ENCODE assay signal across 19 cellular contexts in the genomic region with DNA sequence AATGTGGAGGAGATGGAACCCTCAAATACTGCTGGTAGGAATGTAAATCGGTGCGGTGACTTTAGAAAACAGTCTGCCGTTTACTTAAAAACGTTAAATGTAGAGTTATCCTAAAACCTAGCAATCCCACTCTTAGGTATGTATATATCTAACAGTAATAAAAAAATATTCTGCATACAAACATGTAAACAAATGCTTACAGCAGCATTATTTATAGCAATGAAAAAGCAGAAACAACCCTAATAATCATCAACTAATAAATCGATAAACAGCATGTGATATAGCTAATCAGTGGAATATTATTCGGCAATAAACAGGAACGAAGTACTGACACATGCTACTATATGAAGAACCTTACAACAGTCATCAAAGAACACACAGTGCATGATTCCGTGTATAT.
A peak's percentile ranks its signal among the peaks of the same experiment; 100 is the strongest.
DNase-seq lines count a peak whose midpoint lies in the region; ATAC-seq, FAIRE-seq and TF ChIP-seq lines count a peak whose summit lies in the region.
"Had no signal": no experiment of that assay in that cellular context is flagged by ENCODE, and none has a peak within 500 bp of the region (broad histone marks: within the 10 kb centered on the region; RNA-seq: fewer than 3 reads in every experiment).

No MANE protein-coding gene starts in this region.

- dilution Hi-C loops in IMR-90 (cut with HindIII; ENCODE audit: low sequenced_read_pairs, unreplicated experiment) = no loop called here

- no peak overlapping the region for H2AK5ac ChIP-seq in IMR-90 (ENCODE audit: low read depth, low read length)

- H3K79me2 ChIP-seq in GM23248 (ENCODE audit: insufficient read depth) = no peaks in the 10 kb centered on the region

- H2AK9ac ChIP-seq in IMR-90 (replicated peaks; ENCODE audit: low read depth, low read length, poor library complexity) = no peak overlapping the region

- POLR2A ChIA-PET in A549 (lab: Yijun Ruan, JAX) (no interaction called here), IMR-90 (lab: Charles Lee; ENCODE audit: unreplicated experiment) (no interaction called here)

- no peak overlapping the region for H2BK5ac ChIP-seq in IMR-90 (ENCODE audit: low read depth, low read length, poor library complexity, severe bottlenecking)

- TF ChIP-seq EP300 in A549 (IDR thresholded peaks at IDR 0.05) = no peak

- intact Hi-C loops in IMR-90 (cut with micrococcal nuclease) (no loop called here), colonic mucosa (cut with DNase I) (no loop called here)

- no peak overlapping the region for H4K8ac ChIP-seq in IMR-90 (ENCODE audit: low read depth in 2 of 2, low read length in 2 of 2)

- no peak overlapping the region for H2BK20ac ChIP-seq in IMR-90 (ENCODE audit: low read depth, low read length)

- peaks cover 33% of the 10 kb centered on the region for H3F3A ChIP-seq in GM23248 (ENCODE audit: insufficient read depth)

- no peak for FAIRE-seq in A549 (lab: Jason Lieb, UNC)
- FAIRE-seq: A204.1, G401.6, GM12891, GM19239 had no signal

- H3K9me1 ChIP-seq in IMR-90 (ENCODE audit: insufficient read depth, low read length) = no peaks in the 10 kb centered on the region; the same call in 1 of the 2 replicates

- H3K4me1 ChIP-seq in A549 (no peaks in the 10 kb centered on the region), GM23248 (ENCODE audit: insufficient read depth) (peaks cover 33% of the 10 kb centered on the region), IMR-90 (ENCODE audit: control insufficient read depth, insufficient read depth, low read length) (peaks cover 5% of the 10 kb centered on the region), colonic mucosa (no peaks in the 10 kb centered on the region)
- H3K4me1 ChIP-seq: BLaER1 treated with 17β-estradiol and CSF1 and Interleukin-3, amounts not matched to agents 10 nM and 100 nM; Caco-2 had no signal

- H3K4me2 ChIP-seq in A549 (no peak overlapping the region), GM23248 (ENCODE audit: unreplicated experiment) (no peak overlapping the region), IMR-90 (ENCODE audit: low read depth, low read length) (no peak overlapping the region)
- H3K4me2 ChIP-seq: BLaER1 treated with 17β-estradiol and CSF1 and Interleukin-3, amounts not matched to agents 10 nM and 100 nM had no signal

- no peaks in the 10 kb centered on the region for H3K9me3 ChIP-seq in A549
- no peaks in the 10 kb centered on the region for H3K9me3 ChIP-seq in GM23248 (ENCODE audit: low read depth)
- H3K9me3 ChIP-seq in IMR-90 (ENCODE audit: control insufficient read depth, insufficient read depth, low read length) = no peaks in the 10 kb centered on the region
- no peaks in the 10 kb centered on the region for H3K9me3 ChIP-seq in colonic mucosa
- H3K9me3 ChIP-seq: BLaER1 treated with 17β-estradiol and CSF1 and Interleukin-3, amounts not matched to agents 10 nM and 100 nM; Caco-2 had no signal

- H3K27me3 ChIP-seq in GM23248 (replicated peaks; ENCODE audit: insufficient read depth) (no peaks in the 10 kb centered on the region), IMR-90 (ENCODE audit: control insufficient read depth, insufficient read depth, low read length) (no peaks in the 10 kb centered on the region), colonic mucosa (no peaks in the 10 kb centered on the region)
- H3K27me3 ChIP-seq: BLaER1 treated with 17β-estradiol and CSF1 and Interleukin-3, amounts not matched to agents 10 nM and 100 nM had no signal

- H3K36me3 ChIP-seq in GM23248 (ENCODE audit: low read depth) (no peaks in the 10 kb centered on the region), IMR-90 (ENCODE audit: control insufficient read depth, insufficient read depth, low read length) (no peaks in the 10 kb centered on the region), colonic mucosa (no peaks in the 10 kb centered on the region)
- H3K36me3 ChIP-seq: BLaER1 treated with 17β-estradiol and CSF1 and Interleukin-3, amounts not matched to agents 10 nM and 100 nM had no signal

- no peaks in the 10 kb centered on the region for H3K9me2 ChIP-seq in GM23248 (ENCODE audit: insufficient read depth)

- no peak for ATAC-seq in A549
- ATAC-seq in IMR-90 (ENCODE audit: low read depth) = no peak
- ATAC-seq: CD8-positive, alpha-beta T cell had no signal

- 37% methylated on average over 8 of the region's 8 CpGs for WGBS in A549 (ENCODE audit: missing lambda C conversion rate)
- WGBS in GM23248 (ENCODE audit: low coverage in 1 of 2, low lambda C conversion rate in 2 of 2, missing lambda C conversion rate in 2 of 2), 2 experiments = 96 to 98% methylated on average over 8 of the region's 8 CpGs
- WGBS in IMR-90 (ENCODE audit: extremely low coverage in 2 of 2, insufficient read length in 1 of 2), 2 experiments = no CpG with 5 or more reads among the region's 8 CpGs

- no peak overlapping the region for H3K56ac ChIP-seq in IMR-90 (ENCODE audit: extremely low read depth, insufficient read depth, low read length)

- H3K4me3 ChIP-seq in A549 (no peak overlapping the region), GM23248 (no peak overlapping the region), IMR-90 (ENCODE audit: insufficient read depth, low read depth, low read length) (no peak overlapping the region), colonic mucosa (no peak overlapping the region)
- H3K4me3 ChIP-seq: BLaER1 treated with 17β-estradiol and CSF1 and Interleukin-3, amounts not matched to agents 10 nM and 100 nM had no signal

- H3K4ac ChIP-seq in IMR-90 (ENCODE audit: low read depth, low read length) = no peak overlapping the region

- CTCF ChIA-PET in A549 (lab: Yijun Ruan, JAX) = interaction anchor here (0.6 kb wide), 1 partner anchor 362 kb away, joined by 4 read pairs; no protein-coding TSS in a partner anchor
- CTCF ChIA-PET in IMR-90 (lab: Yijun Ruan, JAX) = interaction anchor here (0.6 kb wide), 1 partner anchor 1424 kb away, joined by 3 read pairs; no protein-coding TSS in a partner anchor

- no peak overlapping the region for H3K27ac ChIP-seq in A549
- 0 out of 2 replicates have a peak overlapping the region, but pooled peaks have one; percentile 47 for H3K27ac ChIP-seq in GM23248
- no peak overlapping the region for H3K27ac ChIP-seq in IMR-90 (ENCODE audit: insufficient read depth, low read length)
- no peak overlapping the region for H3K27ac ChIP-seq in colonic mucosa
- H3K27ac ChIP-seq: BLaER1 treated with 17β-estradiol and CSF1 and Interleukin-3, amounts not matched to agents 10 nM and 100 nM; C4-2B had no signal

- no peaks in the 10 kb centered on the region for H3K79me1 ChIP-seq in IMR-90 (ENCODE audit: low read depth in 1 of 2, low read length in 2 of 2)

- H4K5ac ChIP-seq in IMR-90 (ENCODE audit: low read depth, low read length) = no peak overlapping the region

- no peak overlapping the region for H3K9ac ChIP-seq in GM23248
- no peak overlapping the region for H3K9ac ChIP-seq in IMR-90 (ENCODE audit: low read depth, low read length)
- no peak overlapping the region for H3K9ac ChIP-seq in colonic mucosa (ENCODE audit: low read depth in 2 of 2, low read length in 2 of 2)
- H3K9ac ChIP-seq: BLaER1 treated with 17β-estradiol and CSF1 and Interleukin-3, amounts not matched to agents 10 nM and 100 nM had no signal

- TF ChIP-seq RAD21 in A549 (conservative IDR thresholded peaks at IDR 0.05 in 1 of 2, IDR thresholded peaks at IDR 0.05 in 1 of 2) (no peak), IMR-90 (IDR thresholded peaks at IDR 0.05; ENCODE audit: low read length) (no peak)

- TF ChIP-seq POLR2A in A549 (IDR thresholded peaks at IDR 0.05; ENCODE audit: low read length) (no peak), IMR-90 (IDR thresholded peaks at IDR 0.05; ENCODE audit: low read depth, low read length) (no peak)

- no peak overlapping the region for H2BK120ac ChIP-seq in IMR-90 (ENCODE audit: low read depth, low read length)

- H4K91ac ChIP-seq in IMR-90 (ENCODE audit: insufficient read depth, low read depth, low read length) = no peak overlapping the region

- no peak overlapping the region for H2AFZ ChIP-seq in GM23248
- H2AFZ ChIP-seq in IMR-90 (replicated peaks; ENCODE audit: low read length, poor library complexity) = no peak overlapping the region

- H2BK15ac ChIP-seq in IMR-90 (ENCODE audit: low read depth, low read length) = no peak overlapping the region

- no peak for TF ChIP-seq CTCF in A549 (IDR thresholded peaks at IDR 0.05)
- no peak for TF ChIP-seq CTCF in IMR-90 (conservative IDR thresholded peaks at IDR 0.05; ENCODE audit: low read depth, low read length)
- TF ChIP-seq CTCF in colonic mucosa (IDR thresholded peaks at IDR 0.05) = no peak

- H3K14ac ChIP-seq in IMR-90 (replicated peaks; ENCODE audit: low read depth, low read length) = no peak overlapping the region

- BruUV-seq in IMR-90 (replicated peaks; lab: Mats Ljungman, UMichigan) = no TSS peak

- in situ Hi-C loops in GM23248 (cut with MboI) = no loop called here
- in situ Hi-C loops in IMR-90 (cut with MboI; ENCODE audit: low sequenced_read_pairs) = no loop called here

- H4K20me1 ChIP-seq in GM23248 (ENCODE audit: insufficient read depth) = no peaks in the 10 kb centered on the region
- H4K20me1 ChIP-seq in IMR-90 (ENCODE audit: insufficient read depth, low read length) = no peaks in the 10 kb centered on the region
- H4K20me1 ChIP-seq: BLaER1 treated with 17β-estradiol and CSF1 and Interleukin-3, amounts not matched to agents 10 nM and 100 nM had no signal

- DNase-seq in A549 (ENCODE audit: low read depth in 1 of 2, low spot score in 1 of 2) (no peak), GM23248 (no peak), IMR-90 (no peak), activated gamma-delta T cell (lab: John Stamatoyannopoulos, UW) (no peak), colonic mucosa (no peak), T1000 (lab: John Stamatoyannopoulos, UW) (no peak)
- DNase-seq: AML-193; Caco-2; Calu3; CD4-positive, alpha-beta T cell; CD8-positive, alpha-beta T cell; DMS79 treated with DMSO at 0.1 percent for 48 hours; GF-D8 had no signal

- no peak overlapping the region for H3K18ac ChIP-seq in IMR-90 (ENCODE audit: low read depth, low read length)

- H3K23ac ChIP-seq in IMR-90 (ENCODE audit: low read depth, low read length) = no peak overlapping the region

TF ChIP-seq in IMR-90, 13 proteins besides CTCF, POLR2A, EP300 and RAD21:
- TF ChIP-seq RCOR1 (IDR thresholded peaks at IDR 0.05; ENCODE audit: insufficient replicate concordance, low read length) (no peak), FOS (IDR thresholded peaks at IDR 0.05; ENCODE audit: low read depth, low read length) (no peak), RFX5 (IDR thresholded peaks at IDR 0.05; ENCODE audit: low read depth, low read length) (no peak), NFE2L2 (IDR thresholded peaks at IDR 0.05; ENCODE audit: low read depth, low read length) (no peak), MAFK (IDR thresholded peaks at IDR 0.05; ENCODE audit: low read depth, low read length) (peak; percentile 73), CHD1 (IDR thresholded peaks at IDR 0.05; ENCODE audit: low read depth, low read length) (no peak)
TF ChIP-seq in IMR-90: peak in this region for 1.
